In genomic region chr16:4131621-4132020, GRCh38 we compare ENCODE assay signal across 2 cellular contexts.
TF ChIP-seq lines count a peak whose summit lies in the region.

No MANE protein-coding gene starts in this region.

TF ChIP-seq in GM23338, 12 proteins besides CTCF, POLR2A, EP300 and RAD21:
- TF ChIP-seq STAT1 (IDR thresholded peaks at IDR 0.05; ENCODE audit: unreplicated experiment) (no peak), NANOG (IDR thresholded peaks at IDR 0.05; ENCODE audit: borderline replicate concordance) (no peak), REST (IDR thresholded peaks at IDR 0.05; ENCODE audit: unreplicated experiment) (no peak), EZH2phosphoT487 (IDR thresholded peaks at IDR 0.05; ENCODE audit: unreplicated experiment) (no peak), ZNF331 (CRISPR knock-in tag; IDR thresholded peaks at IDR 0.05; ENCODE audit: low read depth) (no peak), CREB1 (CRISPR knock-in tag; IDR thresholded peaks at IDR 0.05; ENCODE audit: low read depth) (no peak), JUNB (IDR thresholded peaks at IDR 0.05; ENCODE audit: unreplicated experiment) (no peak), ZNF114 (CRISPR knock-in tag; IDR thresholded peaks at IDR 0.05) (no peak), POLR2AphosphoS5 (IDR thresholded peaks at IDR 0.05; ENCODE audit: low read depth) (no peak), EZH2 (IDR thresholded peaks at IDR 0.05; ENCODE audit: low read depth, unreplicated experiment) (no peak)
- TF ChIP-seq, protein P1, sequence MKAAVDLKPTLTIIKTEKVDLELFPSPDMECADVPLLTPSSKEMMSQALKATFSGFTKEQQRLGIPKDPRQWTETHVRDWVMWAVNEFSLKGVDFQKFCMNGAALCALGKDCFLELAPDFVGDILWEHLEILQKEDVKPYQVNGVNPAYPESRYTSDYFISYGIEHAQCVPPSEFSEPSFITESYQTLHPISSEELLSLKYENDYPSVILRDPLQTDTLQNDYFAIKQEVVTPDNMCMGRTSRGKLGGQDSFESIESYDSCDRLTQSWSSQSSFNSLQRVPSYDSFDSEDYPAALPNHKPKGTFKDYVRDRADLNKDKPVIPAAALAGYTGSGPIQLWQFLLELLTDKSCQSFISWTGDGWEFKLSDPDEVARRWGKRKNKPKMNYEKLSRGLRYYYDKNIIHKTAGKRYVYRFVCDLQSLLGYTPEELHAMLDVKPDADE (IDR thresholded peaks at IDR 0.05): no peak
- TF ChIP-seq, protein P2, sequence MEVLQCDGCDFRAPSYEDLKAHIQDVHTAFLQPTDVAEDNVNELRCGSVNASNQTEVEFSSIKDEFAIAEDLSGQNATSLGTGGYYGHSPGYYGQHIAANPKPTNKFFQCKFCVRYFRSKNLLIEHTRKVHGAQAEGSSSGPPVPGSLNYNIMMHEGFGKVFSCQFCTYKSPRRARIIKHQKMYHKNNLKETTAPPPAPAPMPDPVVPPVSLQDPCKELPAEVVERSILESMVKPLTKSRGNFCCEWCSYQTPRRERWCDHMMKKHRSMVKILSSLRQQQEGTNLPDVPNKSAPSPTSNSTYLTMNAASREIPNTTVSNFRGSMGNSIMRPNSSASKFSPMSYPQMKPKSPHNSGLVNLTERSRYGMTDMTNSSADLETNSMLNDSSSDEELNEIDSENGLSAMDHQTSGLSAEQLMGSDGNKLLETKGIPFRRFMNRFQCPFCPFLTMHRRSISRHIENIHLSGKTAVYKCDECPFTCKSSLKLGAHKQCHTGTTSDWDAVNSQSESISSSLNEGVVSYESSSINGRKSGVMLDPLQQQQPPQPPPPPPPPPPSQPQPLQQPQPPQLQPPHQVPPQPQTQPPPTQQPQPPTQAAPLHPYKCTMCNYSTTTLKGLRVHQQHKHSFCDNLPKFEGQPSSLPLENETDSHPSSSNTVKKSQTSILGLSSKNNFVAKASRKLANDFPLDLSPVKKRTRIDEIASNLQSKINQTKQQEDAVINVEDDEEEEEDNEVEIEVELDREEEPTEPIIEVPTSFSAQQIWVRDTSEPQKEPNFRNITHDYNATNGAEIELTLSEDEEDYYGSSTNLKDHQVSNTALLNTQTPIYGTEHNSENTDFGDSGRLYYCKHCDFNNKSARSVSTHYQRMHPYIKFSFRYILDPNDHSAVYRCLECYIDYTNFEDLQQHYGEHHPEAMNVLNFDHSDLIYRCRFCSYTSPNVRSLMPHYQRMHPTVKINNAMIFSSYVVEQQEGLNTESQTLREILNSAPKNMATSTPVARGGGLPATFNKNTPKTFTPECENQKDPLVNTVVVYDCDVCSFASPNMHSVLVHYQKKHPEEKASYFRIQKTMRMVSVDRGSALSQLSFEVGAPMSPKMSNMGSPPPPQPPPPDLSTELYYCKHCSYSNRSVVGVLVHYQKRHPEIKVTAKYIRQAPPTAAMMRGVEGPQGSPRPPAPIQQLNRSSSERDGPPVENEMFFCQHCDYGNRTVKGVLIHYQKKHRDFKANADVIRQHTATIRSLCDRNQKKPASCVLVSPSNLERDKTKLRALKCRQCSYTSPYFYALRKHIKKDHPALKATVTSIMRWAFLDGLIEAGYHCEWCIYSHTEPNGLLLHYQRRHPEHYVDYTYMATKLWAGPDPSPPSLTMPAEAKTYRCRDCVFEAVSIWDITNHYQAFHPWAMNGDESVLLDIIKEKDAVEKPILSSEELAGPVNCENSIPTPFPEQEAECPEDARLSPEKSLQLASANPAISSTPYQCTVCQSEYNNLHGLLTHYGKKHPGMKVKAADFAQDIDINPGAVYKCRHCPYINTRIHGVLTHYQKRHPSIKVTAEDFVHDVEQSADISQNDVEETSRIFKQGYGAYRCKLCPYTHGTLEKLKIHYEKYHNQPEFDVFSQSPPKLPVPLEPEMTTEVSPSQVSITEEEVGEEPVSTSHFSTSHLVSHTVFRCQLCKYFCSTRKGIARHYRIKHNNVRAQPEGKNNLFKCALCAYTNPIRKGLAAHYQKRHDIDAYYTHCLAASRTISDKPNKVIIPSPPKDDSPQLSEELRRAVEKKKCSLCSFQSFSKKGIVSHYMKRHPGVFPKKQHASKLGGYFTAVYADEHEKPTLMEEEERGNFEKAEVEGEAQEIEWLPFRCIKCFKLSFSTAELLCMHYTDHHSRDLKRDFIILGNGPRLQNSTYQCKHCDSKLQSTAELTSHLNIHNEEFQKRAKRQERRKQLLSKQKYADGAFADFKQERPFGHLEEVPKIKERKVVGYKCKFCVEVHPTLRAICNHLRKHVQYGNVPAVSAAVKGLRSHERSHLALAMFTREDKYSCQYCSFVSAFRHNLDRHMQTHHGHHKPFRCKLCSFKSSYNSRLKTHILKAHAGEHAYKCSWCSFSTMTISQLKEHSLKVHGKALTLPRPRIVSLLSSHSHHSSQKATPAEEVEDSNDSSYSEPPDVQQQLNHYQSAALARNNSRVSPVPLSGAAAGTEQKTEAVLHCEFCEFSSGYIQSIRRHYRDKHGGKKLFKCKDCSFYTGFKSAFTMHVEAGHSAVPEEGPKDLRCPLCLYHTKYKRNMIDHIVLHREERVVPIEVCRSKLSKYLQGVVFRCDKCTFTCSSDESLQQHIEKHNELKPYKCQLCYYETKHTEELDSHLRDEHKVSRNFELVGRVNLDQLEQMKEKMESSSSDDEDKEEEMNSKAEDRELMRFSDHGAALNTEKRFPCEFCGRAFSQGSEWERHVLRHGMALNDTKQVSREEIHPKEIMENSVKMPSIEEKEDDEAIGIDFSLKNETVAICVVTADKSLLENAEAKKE (CRISPR knock-in tag; IDR thresholded peaks at IDR 0.05): no peak

TF ChIP-seq in IMR-90, 13 proteins besides CTCF, POLR2A, EP300 and RAD21:
- no peak for TF ChIP-seq MAFK (IDR thresholded peaks at IDR 0.05; ENCODE audit: low read depth, low read length)
- no peak for TF ChIP-seq MXI1 (IDR thresholded peaks at IDR 0.05; ENCODE audit: borderline replicate concordance, low read depth, low read length)
- TF ChIP-seq CEBPB (IDR thresholded peaks at IDR 0.05; ENCODE audit: low read depth, low read length): no peak
- TF ChIP-seq RCOR1 (IDR thresholded peaks at IDR 0.05; ENCODE audit: insufficient replicate concordance, low read length): no peak
- TF ChIP-seq RFX5 (IDR thresholded peaks at IDR 0.05; ENCODE audit: low read depth, low read length): no peak
- no peak for TF ChIP-seq CHD1 (IDR thresholded peaks at IDR 0.05; ENCODE audit: low read depth, low read length)
- no peak for TF ChIP-seq NFE2L2 (IDR thresholded peaks at IDR 0.05; ENCODE audit: low read depth, low read length)
- TF ChIP-seq SMC3 (IDR thresholded peaks at IDR 0.05; ENCODE audit: low read depth, low read length): no peak
- TF ChIP-seq, protein P3, sequence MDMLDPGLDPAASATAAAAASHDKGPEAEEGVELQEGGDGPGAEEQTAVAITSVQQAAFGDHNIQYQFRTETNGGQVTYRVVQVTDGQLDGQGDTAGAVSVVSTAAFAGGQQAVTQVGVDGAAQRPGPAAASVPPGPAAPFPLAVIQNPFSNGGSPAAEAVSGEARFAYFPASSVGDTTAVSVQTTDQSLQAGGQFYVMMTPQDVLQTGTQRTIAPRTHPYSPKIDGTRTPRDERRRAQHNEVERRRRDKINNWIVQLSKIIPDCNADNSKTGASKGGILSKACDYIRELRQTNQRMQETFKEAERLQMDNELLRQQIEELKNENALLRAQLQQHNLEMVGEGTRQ (IDR thresholded peaks at IDR 0.05; ENCODE audit: low read depth, low read length): no peak
- TF ChIP-seq BHLHE40 (IDR thresholded peaks at IDR 0.05; ENCODE audit: low read depth, low read length): no peak
- no peak for TF ChIP-seq ELK1 (IDR thresholded peaks at IDR 0.05; ENCODE audit: borderline replicate concordance, low read depth, low read length)
- TF ChIP-seq FOS (IDR thresholded peaks at IDR 0.05; ENCODE audit: low read depth, low read length): no peak
- no peak for TF ChIP-seq MAZ (IDR thresholded peaks at IDR 0.05; ENCODE audit: borderline replicate concordance, low read depth, low read length)
